ENCODE assay signal across 1 cellular context in the genomic region with DNA sequence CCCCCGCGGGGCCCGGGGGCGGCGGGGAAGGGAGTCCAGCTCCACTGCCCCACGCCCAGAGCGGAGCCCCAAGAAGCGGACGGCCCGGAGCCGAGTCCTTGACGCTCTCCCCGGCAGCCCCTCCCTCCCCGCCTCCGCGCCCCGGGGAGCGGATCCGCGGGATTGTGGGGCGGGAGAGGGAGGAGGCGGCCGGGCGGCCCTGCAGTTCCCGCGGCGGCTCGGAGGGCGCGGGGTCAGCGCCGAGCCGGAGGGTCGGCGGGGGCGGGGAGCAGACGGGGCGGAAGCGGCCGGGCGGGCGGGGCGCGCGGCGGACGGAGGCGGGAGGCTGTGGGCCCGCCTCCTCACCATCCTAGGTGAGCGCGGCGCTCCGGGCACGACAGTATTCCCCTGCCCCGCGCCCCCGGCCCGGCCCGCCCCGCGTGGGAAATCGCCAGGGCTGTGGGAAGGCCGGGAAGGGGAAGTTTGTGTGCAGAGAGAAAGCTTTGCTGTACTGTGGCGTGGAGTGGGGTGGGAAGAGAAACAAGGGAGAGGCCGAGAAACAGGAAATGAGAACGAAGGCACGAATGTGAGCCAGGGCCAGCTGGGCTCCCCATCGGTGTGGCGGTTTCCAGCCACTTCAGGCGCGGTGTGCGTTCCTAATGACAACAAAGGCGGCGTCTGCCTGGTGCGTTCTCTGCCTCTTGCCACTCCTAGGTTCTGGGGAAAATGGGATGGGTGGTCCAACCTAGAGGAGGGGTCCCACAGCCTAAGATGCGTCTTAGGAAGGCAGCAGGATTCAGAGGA.
TF ChIP-seq lines count a peak whose summit lies in the region.

No MANE protein-coding gene starts in this region.

TF ChIP-seq in H1, 55 proteins besides CTCF, POLR2A, EP300 and RAD21:
- TF ChIP-seq KDM5A (IDR thresholded peaks at IDR 0.05; ENCODE audit: low read length): no peak
- TF ChIP-seq YY1 (IDR thresholded peaks at IDR 0.05; ENCODE audit: low read depth, low read length): 0 out of 2 replicates have a peak, but pooled peaks have one; percentile 25
- no peak for TF ChIP-seq JUND (IDR thresholded peaks at IDR 0.05; ENCODE audit: low read length)
- TF ChIP-seq CHD7 (IDR thresholded peaks at IDR 0.05; ENCODE audit: insufficient replicate concordance, low read length): no peak
- TF ChIP-seq SP1 (IDR thresholded peaks at IDR 0.05; ENCODE audit: low read depth, low read length): no peak
- TF ChIP-seq ASH2L (IDR thresholded peaks at IDR 0.05; ENCODE audit: low read length): peak; percentile 88
- peak; percentile 76 for TF ChIP-seq SAP30 (IDR thresholded peaks at IDR 0.05; ENCODE audit: insufficient read depth, insufficient replicate concordance, low read length)
- TF ChIP-seq CBX8 (IDR thresholded peaks at IDR 0.05; ENCODE audit: borderline replicate concordance, low read depth, low read length): no peak
- TF ChIP-seq TAF1 (IDR thresholded peaks at IDR 0.05; ENCODE audit: low read depth, low read length): peak; percentile 48
- TF ChIP-seq, protein P1, sequence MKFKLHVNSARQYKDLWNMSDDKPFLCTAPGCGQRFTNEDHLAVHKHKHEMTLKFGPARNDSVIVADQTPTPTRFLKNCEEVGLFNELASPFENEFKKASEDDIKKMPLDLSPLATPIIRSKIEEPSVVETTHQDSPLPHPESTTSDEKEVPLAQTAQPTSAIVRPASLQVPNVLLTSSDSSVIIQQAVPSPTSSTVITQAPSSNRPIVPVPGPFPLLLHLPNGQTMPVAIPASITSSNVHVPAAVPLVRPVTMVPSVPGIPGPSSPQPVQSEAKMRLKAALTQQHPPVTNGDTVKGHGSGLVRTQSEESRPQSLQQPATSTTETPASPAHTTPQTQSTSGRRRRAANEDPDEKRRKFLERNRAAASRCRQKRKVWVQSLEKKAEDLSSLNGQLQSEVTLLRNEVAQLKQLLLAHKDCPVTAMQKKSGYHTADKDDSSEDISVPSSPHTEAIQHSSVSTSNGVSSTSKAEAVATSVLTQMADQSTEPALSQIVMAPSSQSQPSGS (IDR thresholded peaks at IDR 0.05; ENCODE audit: low read length): no peak
- TF ChIP-seq SIN3A (conservative IDR thresholded peaks at IDR 0.05 in 1 of 2, IDR thresholded peaks at IDR 0.05 in 1 of 2; ENCODE audit: low read depth in 1 of 2, low read length in 2 of 2): peak; percentile 57 to 79; a peak in 1 of 4 replicates
- TF ChIP-seq TCF12 (IDR thresholded peaks at IDR 0.05; ENCODE audit: low read depth, low read length): 0 out of 2 replicates have a peak, but pooled peaks have one; percentile 4
- TF ChIP-seq, protein P2, sequence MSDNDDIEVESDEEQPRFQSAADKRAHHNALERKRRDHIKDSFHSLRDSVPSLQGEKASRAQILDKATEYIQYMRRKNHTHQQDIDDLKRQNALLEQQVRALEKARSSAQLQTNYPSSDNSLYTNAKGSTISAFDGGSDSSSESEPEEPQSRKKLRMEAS (IDR thresholded peaks at IDR 0.05): peak; percentile 56; the same call in 1 of the 2 replicates
- TF ChIP-seq FOSL1 (IDR thresholded peaks at IDR 0.05; ENCODE audit: insufficient read depth, low read depth, low read length): no peak
- TF ChIP-seq, protein P3, sequence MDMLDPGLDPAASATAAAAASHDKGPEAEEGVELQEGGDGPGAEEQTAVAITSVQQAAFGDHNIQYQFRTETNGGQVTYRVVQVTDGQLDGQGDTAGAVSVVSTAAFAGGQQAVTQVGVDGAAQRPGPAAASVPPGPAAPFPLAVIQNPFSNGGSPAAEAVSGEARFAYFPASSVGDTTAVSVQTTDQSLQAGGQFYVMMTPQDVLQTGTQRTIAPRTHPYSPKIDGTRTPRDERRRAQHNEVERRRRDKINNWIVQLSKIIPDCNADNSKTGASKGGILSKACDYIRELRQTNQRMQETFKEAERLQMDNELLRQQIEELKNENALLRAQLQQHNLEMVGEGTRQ (IDR thresholded peaks at IDR 0.05; ENCODE audit: low read length): no peak
- TF ChIP-seq EGR1 (IDR thresholded peaks at IDR 0.05; ENCODE audit: borderline replicate concordance, low read depth, low read length): peak; percentile 44; the same call in 1 of the 2 replicates
- TF ChIP-seq, protein P4, sequence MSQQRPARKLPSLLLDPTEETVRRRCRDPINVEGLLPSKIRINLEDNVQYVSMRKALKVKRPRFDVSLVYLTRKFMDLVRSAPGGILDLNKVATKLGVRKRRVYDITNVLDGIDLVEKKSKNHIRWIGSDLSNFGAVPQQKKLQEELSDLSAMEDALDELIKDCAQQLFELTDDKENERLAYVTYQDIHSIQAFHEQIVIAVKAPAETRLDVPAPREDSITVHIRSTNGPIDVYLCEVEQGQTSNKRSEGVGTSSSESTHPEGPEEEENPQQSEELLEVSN (IDR thresholded peaks at IDR 0.05): no peak
- no peak for TF ChIP-seq RXRA (IDR thresholded peaks at IDR 0.05; ENCODE audit: insufficient read depth, low read depth, low read length)
- TF ChIP-seq TBP (IDR thresholded peaks at IDR 0.05; ENCODE audit: low read depth, low read length): no peak
- no peak for TF ChIP-seq BCL11A (IDR thresholded peaks at IDR 0.05; ENCODE audit: low read depth in 2 of 2, low read length in 2 of 2)
- TF ChIP-seq POLR2AphosphoS5 (IDR thresholded peaks at IDR 0.05; ENCODE audit: low read depth, low read length): 0 out of 2 replicates have a peak, but pooled peaks have one; percentile 13
- peak; percentile 10 for TF ChIP-seq PHF8 (conservative IDR thresholded peaks at IDR 0.05; ENCODE audit: low read depth, low read length)
